18 cellular contexts compared by ENCODE assay signal in genomic region chr4:71709961-71710360, GRCh38.
DNase-seq lines count a peak whose midpoint lies in the region; ATAC-seq and TF ChIP-seq lines count a peak whose summit lies in the region.
"Had no signal": no experiment of that assay in that cellular context is flagged by ENCODE, and none has a peak within 500 bp of the region (broad histone marks: within the 10 kb centered on the region; RNA-seq: fewer than 3 reads in every experiment).

No MANE protein-coding gene starts in this region.

- peak; percentile 6 for DNase-seq in Calu3
- peak; percentile 11 to 41 for DNase-seq in Kasumi-1 (lab: John Stamatoyannopoulos, UW)
- DNase-seq in chondrocyte (ENCODE audit: low spot score), result no peak
- DNase-seq in neural crest cell (ENCODE audit: low read depth, low spot score), result no peak
- no peak for DNase-seq in lower lobe of right lung
- no peak for DNase-seq in activated naive CD8-positive, alpha-beta T cell treated with anti-CD3 and anti-CD28 coated beads, Interleukin-2, amount 50 U/mL, for 24 hours
- DNase-seq in right atrium auricular region (ENCODE audit: low spot score), result no peak
- DNase-seq in erythroblast (lab: John Stamatoyannopoulos, UW), result no peak
- DNase-seq: activated CD8-positive, alpha-beta T cell treated with anti-CD3 and anti-CD28 coated beads for 36 hours; aorta; GF-D8; KBM-7; naive thymus-derived CD4-positive, alpha-beta T cell; NCI-H1694; NCI-H774; Right ventricle myocardium superior had no signal

- CTCF ChIA-PET in Calu3 (lab: Charles Lee), result interaction anchor here (0.8 to 0.9 kb wide), 2 partner anchors 439 to 525 kb away, joined by 3 read pairs; no protein-coding TSS in a partner anchor

- BruUV-seq in Calu3 (replicated peaks; lab: Mats Ljungman, UMichigan), result no TSS peak

- H3K27me3 Mint-ChIP-seq in Calu3 (ENCODE audit: unreplicated experiment) (no peaks in the 10 kb centered on the region), chondrocyte (ENCODE audit: low read depth) (peaks cover 1% of the 10 kb centered on the region), neural crest cell (ENCODE audit: low read depth) (peaks cover under 1% of the 10 kb centered on the region)
- H3K27me3 Mint-ChIP-seq in activated naive CD8-positive, alpha-beta T cell treated with anti-CD3 and anti-CD28 coated beads, Interleukin-2, amount 50 U/mL, for 24 hours, result no peaks in the 10 kb centered on the region
- H3K27me3 Mint-ChIP-seq: activated CD8-positive, alpha-beta T cell treated with anti-CD3 and anti-CD28 coated beads for 36 hours had no signal

- H3K9me3 ChIP-seq in lower lobe of right lung (no peaks in the 10 kb centered on the region), right atrium auricular region (no peaks in the 10 kb centered on the region)

- H3K4me1 Mint-ChIP-seq in Calu3 (ENCODE audit: low read depth, unreplicated experiment) (peaks cover 23% of the 10 kb centered on the region), chondrocyte (ENCODE audit: low read depth) (peaks cover 12% of the 10 kb centered on the region), neural crest cell (no peaks in the 10 kb centered on the region)
- H3K4me1 Mint-ChIP-seq in activated naive CD8-positive, alpha-beta T cell treated with anti-CD3 and anti-CD28 coated beads, Interleukin-2, amount 50 U/mL, for 24 hours, result no peaks in the 10 kb centered on the region
- H3K4me1 Mint-ChIP-seq: activated T-helper 17 cell treated with anti-CD3 and anti-CD28 coated beads, Interleukin-2, amount 50 U/mL, for 72 hours; naive thymus-derived CD4-positive, alpha-beta T cell had no signal

- H3K27ac ChIP-seq in lower lobe of right lung (no peak overlapping the region), right atrium auricular region (no peak overlapping the region)

- no peaks in the 10 kb centered on the region for H3K36me3 Mint-ChIP-seq in Calu3 (ENCODE audit: insufficient read depth, unreplicated experiment)
- peaks cover 8% of the 10 kb centered on the region for H3K36me3 Mint-ChIP-seq in chondrocyte (ENCODE audit: low read depth)
- H3K36me3 Mint-ChIP-seq in neural crest cell (ENCODE audit: low read depth), result no peaks in the 10 kb centered on the region
- no peaks in the 10 kb centered on the region for H3K36me3 Mint-ChIP-seq in activated naive CD8-positive, alpha-beta T cell treated with anti-CD3 and anti-CD28 coated beads, Interleukin-2, amount 50 U/mL, for 24 hours (ENCODE audit: low read depth)
- H3K36me3 Mint-ChIP-seq: naive thymus-derived CD4-positive, alpha-beta T cell had no signal

- intact Hi-C loops in Calu3 (cut with micrococcal nuclease; ENCODE audit: unreplicated experiment), result loop anchor here (5.0 kb wide), 3 partner anchors 108 to 528 kb away; no protein-coding TSS in a partner anchor
- intact Hi-C loops in lower lobe of right lung (cut with DNase I), result loop anchor here (10.0 kb wide), 1 partner anchor 525 kb away; no protein-coding TSS in a partner anchor

- TF ChIP-seq CTCF in Calu3 (IDR thresholded peaks at IDR 0.05; ENCODE audit: unreplicated experiment) (no peak), chondrocyte (IDR thresholded peaks at IDR 0.05) (peak; percentile 72), neural crest cell (conservative IDR thresholded peaks at IDR 0.05) (peak; percentile 19), lower lobe of right lung (IDR thresholded peaks at IDR 0.05) (no peak), right atrium auricular region (IDR thresholded peaks at IDR 0.05) (no peak)

- TF ChIP-seq POLR2A in erythroblast (IDR thresholded peaks at IDR 0.05; ENCODE audit: low read length), result no peak

- no peaks in the 10 kb centered on the region for H3K27me3 ChIP-seq in lower lobe of right lung (ENCODE audit: low read depth)
- H3K27me3 ChIP-seq in right atrium auricular region, result no peaks in the 10 kb centered on the region

- H3K4me3 ChIP-seq in lower lobe of right lung (no peak overlapping the region), right atrium auricular region (no peak overlapping the region)

- H3K36me3 ChIP-seq in lower lobe of right lung (no peaks in the 10 kb centered on the region), right atrium auricular region (no peaks in the 10 kb centered on the region)

- H3K4me1 ChIP-seq in lower lobe of right lung (no peaks in the 10 kb centered on the region), right atrium auricular region (no peaks in the 10 kb centered on the region)

- no peak overlapping the region for H3K4me3 Mint-ChIP-seq in Calu3 (ENCODE audit: low read depth, unreplicated experiment)
- H3K4me3 Mint-ChIP-seq in chondrocyte (ENCODE audit: unreplicated experiment), result no peak overlapping the region
- no peak overlapping the region for H3K4me3 Mint-ChIP-seq in neural crest cell
- H3K4me3 Mint-ChIP-seq in activated naive CD8-positive, alpha-beta T cell treated with anti-CD3 and anti-CD28 coated beads, Interleukin-2, amount 50 U/mL, for 24 hours, result no peak overlapping the region
- H3K4me3 Mint-ChIP-seq: activated CD8-positive, alpha-beta T cell treated with anti-CD3 and anti-CD28 coated beads for 36 hours; activated T-helper 17 cell treated with anti-CD3 and anti-CD28 coated beads, Interleukin-2, amount 50 U/mL, for 72 hours; naive thymus-derived CD4-positive, alpha-beta T cell had no signal

- H3K27ac Mint-ChIP-seq in Calu3 (ENCODE audit: unreplicated experiment) (no peak overlapping the region), chondrocyte (ENCODE audit: unreplicated experiment) (no peak overlapping the region), neural crest cell (ENCODE audit: unreplicated experiment) (no peak overlapping the region)
- H3K27ac Mint-ChIP-seq in activated naive CD8-positive, alpha-beta T cell treated with anti-CD3 and anti-CD28 coated beads, Interleukin-2, amount 50 U/mL, for 24 hours, result no peak overlapping the region
- H3K27ac Mint-ChIP-seq: activated CD8-positive, alpha-beta T cell treated with anti-CD3 and anti-CD28 coated beads for 36 hours; activated T-helper 17 cell treated with anti-CD3 and anti-CD28 coated beads, Interleukin-2, amount 50 U/mL, for 72 hours; naive thymus-derived CD4-positive, alpha-beta T cell had no signal

- no peak for ATAC-seq in lower lobe of right lung
- ATAC-seq in activated naive CD8-positive, alpha-beta T cell treated with anti-CD3 and anti-CD28 coated beads, Interleukin-2, amount 50 U/mL, for 24 hours, result no peak
- ATAC-seq: activated CD8-positive, alpha-beta T cell treated with anti-CD3 and anti-CD28 coated beads for 36 hours; activated T-helper 17 cell treated with anti-CD3 and anti-CD28 coated beads, Interleukin-2, amount 50 U/mL, for 72 hours; left lobe of liver; naive thymus-derived CD4-positive, alpha-beta T cell had no signal

- H3K9me3 Mint-ChIP-seq in Calu3 (ENCODE audit: low read depth, unreplicated experiment), result peaks cover 4% of the 10 kb centered on the region
- H3K9me3 Mint-ChIP-seq in chondrocyte (ENCODE audit: low read depth), result peaks cover 5% of the 10 kb centered on the region
- H3K9me3 Mint-ChIP-seq in neural crest cell, result peaks cover 4% of the 10 kb centered on the region
- H3K9me3 Mint-ChIP-seq in activated naive CD8-positive, alpha-beta T cell treated with anti-CD3 and anti-CD28 coated beads, Interleukin-2, amount 50 U/mL, for 24 hours, result no peaks in the 10 kb centered on the region
- H3K9me3 Mint-ChIP-seq: activated CD8-positive, alpha-beta T cell treated with anti-CD3 and anti-CD28 coated beads for 36 hours; activated T-helper 17 cell treated with anti-CD3 and anti-CD28 coated beads, Interleukin-2, amount 50 U/mL, for 72 hours; naive thymus-derived CD4-positive, alpha-beta T cell had no signal

Comparison
In these comparisons a context has a peak if more than half of its experiments do, and no peak if none do; other contexts are left out.
1. DNase-seq: peak in Calu3 (single experiment) and Kasumi-1 (2 of 2); none in chondrocyte (single experiment), neural crest cell (single experiment), lower lobe of right lung (single experiment), activated naive CD8-positive, alpha-beta T cell treated with anti-CD3 and anti-CD28 coated beads, Interleukin-2, amount 50 U/mL, for 24 hours (single experiment), right atrium auricular region (single experiment) and erythroblast (0 of 2).
2. CTCF ChIP-seq: peak in chondrocyte (single experiment) and neural crest cell (single experiment); none in Calu3 (single experiment), lower lobe of right lung (single experiment) and right atrium auricular region (0 of 2).